In genomic region chr1:220769205-220769604, GRCh38 we compare ENCODE assay signal across 22 cellular contexts. TPM values are rescaled to one million over a fixed set of nuclear protein-coding genes. Genes with fewer than 3 reads are reported as not detected.
DNase-seq lines count a peak whose midpoint lies in the region; ATAC-seq and TF ChIP-seq lines count a peak whose summit lies in the region.
"Had no signal": no experiment of that assay in that cellular context is flagged by ENCODE, and none has a peak within 500 bp of the region (broad histone marks: within the 10 kb centered on the region; RNA-seq: fewer than 3 reads in every experiment).

No MANE protein-coding gene starts in this region.

- no peak overlapping the region for H3K27ac ChIP-seq in colonic mucosa
- H3K27ac ChIP-seq in osteoblast (ENCODE audit: low read depth, low read length): no peak overlapping the region
- no peak overlapping the region for H3K27ac ChIP-seq in smooth muscle cell (ENCODE audit: low read depth)
- H3K27ac ChIP-seq: SK-N-MC had no signal

- no peak overlapping the region for H2AFZ ChIP-seq in osteoblast (ENCODE audit: low read length)
- H2AFZ ChIP-seq in smooth muscle cell (ENCODE audit: low read depth): no peak overlapping the region
- H2AFZ ChIP-seq: GM23338 had no signal

- H3K4me1 Mint-ChIP-seq in IgD-negative memory B cell: peaks cover 0 to 29% (median 11%) of the 10 kb centered on the region in 3 donors

- H3K36me3 Mint-ChIP-seq in IgD-negative memory B cell: peaks cover 4% of the 10 kb centered on the region

- ATAC-seq in GM18520 (IDR thresholded peaks at IDR 0.05; ENCODE audit: unreplicated experiment) (no peak), HG03442 (IDR thresholded peaks at IDR 0.05; ENCODE audit: unreplicated experiment) (no peak)
- ATAC-seq: GM23338 had no signal

- H3K9me3 ChIP-seq in colonic mucosa: no peaks in the 10 kb centered on the region
- no peaks in the 10 kb centered on the region for H3K9me3 ChIP-seq in osteoblast (ENCODE audit: low read depth, low read length)
- H3K9me3 ChIP-seq in smooth muscle cell (replicated peaks; ENCODE audit: low read depth): no peaks in the 10 kb centered on the region
- H3K9me3 ChIP-seq: Caco-2 had no signal

- H3F3A ChIP-seq in smooth muscle cell (ENCODE audit: low read depth): peaks cover 9% of the 10 kb centered on the region

- DNase-seq in colonic mucosa (peak; percentile 14), osteoblast (ENCODE audit: insufficient read length, low spot score, missing footprints) (peak; percentile 69), smooth muscle cell (lab: John Stamatoyannopoulos, UW; ENCODE audit: unreplicated experiment) (no peak)
- no peak for DNase-seq in activated CD8-positive, alpha-beta memory T cell treated with anti-CD3 and anti-CD28 coated beads, Interleukin-2, amount 50 U/mL, for 4 hours
- DNase-seq: ACHN; AML-193; Caco-2; HCEC 1CT; KBM-7; NCI-H1417; NCI-H187; NCI-H2107; NCI-H510A; NCI-H748 treated with DMSO at 0.1 percent for 48 hours; NK-92 treated with Interleukin-12 subunit alpha and Interleukin-12 subunit beta, amount 100 ng/mL, for 24 hours; SHP77 had no signal

- TF ChIP-seq CTCF in colonic mucosa (IDR thresholded peaks at IDR 0.05) (no peak), osteoblast (IDR thresholded peaks at IDR 0.05; ENCODE audit: extremely low read depth, low read depth, low read length) (no peak), smooth muscle cell (IDR thresholded peaks at IDR 0.05; ENCODE audit: borderline replicate concordance, insufficient read depth, poor library complexity, severe bottlenecking) (no peak)

- H3K27ac Mint-ChIP-seq in IgD-negative memory B cell: peak overlapping the region; percentile 94 to 100 (median 99)
- H3K27ac Mint-ChIP-seq: GM23338 had no signal

- H3K4me1 ChIP-seq in colonic mucosa: no peaks in the 10 kb centered on the region
- H3K4me1 ChIP-seq in osteoblast (ENCODE audit: insufficient read depth, low read length): no peaks in the 10 kb centered on the region
- peaks cover 6% of the 10 kb centered on the region for H3K4me1 ChIP-seq in smooth muscle cell (ENCODE audit: low read depth)

- no peak overlapping the region for H3K4me2 ChIP-seq in osteoblast (ENCODE audit: insufficient read depth, low read length)
- H3K4me2 ChIP-seq in smooth muscle cell: no peak overlapping the region
- H3K4me2 ChIP-seq: GM23338 had no signal

- 90% methylated on average over 13 of the region's 13 CpGs for WGBS in smooth muscle cell (ENCODE audit: low lambda C conversion rate)

- H3K9me3 Mint-ChIP-seq in IgD-negative memory B cell: no peaks in the 10 kb centered on the region
- H3K9me3 Mint-ChIP-seq: GM23338 had no signal

- H3K27me3 ChIP-seq in colonic mucosa (no peaks in the 10 kb centered on the region), osteoblast (ENCODE audit: insufficient read depth, low read length) (no peaks in the 10 kb centered on the region), smooth muscle cell (ENCODE audit: low read depth) (no peaks in the 10 kb centered on the region)

- no peak overlapping the region for H3K9ac ChIP-seq in colonic mucosa (ENCODE audit: low read depth in 2 of 2, low read length in 2 of 2)
- H3K9ac ChIP-seq in smooth muscle cell (ENCODE audit: low read depth): no peak overlapping the region

- H3K4me3 ChIP-seq in colonic mucosa (no peak overlapping the region), osteoblast (ENCODE audit: insufficient read depth, low read length) (no peak overlapping the region), smooth muscle cell (no peak overlapping the region)
- H3K4me3 ChIP-seq: GM23338, SK-N-MC had no signal

- H4K20me1 ChIP-seq in osteoblast (ENCODE audit: insufficient read depth, low read length) (no peaks in the 10 kb centered on the region), smooth muscle cell (ENCODE audit: low read depth) (no peaks in the 10 kb centered on the region)

- H3K79me2 ChIP-seq in osteoblast (ENCODE audit: insufficient read depth, low read length) (no peaks in the 10 kb centered on the region), smooth muscle cell (ENCODE audit: low read depth) (no peaks in the 10 kb centered on the region)

- H3K36me3 ChIP-seq in colonic mucosa: no peaks in the 10 kb centered on the region
- no peaks in the 10 kb centered on the region for H3K36me3 ChIP-seq in osteoblast (ENCODE audit: insufficient read depth, low read length)
- H3K36me3 ChIP-seq in smooth muscle cell (ENCODE audit: low read depth): no peaks in the 10 kb centered on the region

- intact Hi-C loops in colonic mucosa (cut with DNase I): no loop called here

- peak overlapping the region in 3 of 4 donors; percentile 57 to 85 (median 63) for H3K4me3 Mint-ChIP-seq in IgD-negative memory B cell
- H3K4me3 Mint-ChIP-seq: GM23338 had no signal

- no peaks in the 10 kb centered on the region for H3K27me3 Mint-ChIP-seq in IgD-negative memory B cell

RNA-seq across cellular contexts. Expression of gene MTARC1, which starts 17.5 kb away (rescaled TPM):
- 1.6 TPM for polyA plus RNA-seq in IgD-negative memory B cell
- total RNA-seq in colonic mucosa: 10 to 100 TPM; 33.6 to 37.0 TPM
- total RNA-seq in osteoblast: 2.9 TPM in 2 replicates
- 0.18 and 2.3 TPM in 2 replicates for total RNA-seq in smooth muscle cell
- polyA plus RNA-seq in smooth muscle cell: 0.28 and 0.83 TPM in 2 replicates
- total RNA-seq: OCI-LY7 had no signal

RNA-seq across cellular contexts. Expression of gene MTARC2, which starts 21.1 kb away (rescaled TPM):
- polyA plus RNA-seq in IgD-negative memory B cell (11.4 TPM), smooth muscle cell (4.7 and 6.1 TPM in 2 replicates)
- total RNA-seq in colonic mucosa (10 to 100 TPM; 28.1 to 32.3 TPM), osteoblast (7.7 and 9.4 TPM in 2 replicates), smooth muscle cell (7.6 and 13.0 TPM in 2 replicates)
- total RNA-seq: OCI-LY7 had no signal

Comparison
In these comparisons a context has a peak if more than half of its experiments do, and no peak if none do; other contexts are left out.
1. DNase-seq: peak in colonic mucosa (single experiment) and osteoblast (single experiment); none in smooth muscle cell (single experiment) and activated CD8-positive, alpha-beta memory T cell treated with anti-CD3 and anti-CD28 coated beads, Interleukin-2, amount 50 U/mL, for 4 hours (single experiment).